29 cellular contexts compared by ENCODE assay signal in the genomic region with DNA sequence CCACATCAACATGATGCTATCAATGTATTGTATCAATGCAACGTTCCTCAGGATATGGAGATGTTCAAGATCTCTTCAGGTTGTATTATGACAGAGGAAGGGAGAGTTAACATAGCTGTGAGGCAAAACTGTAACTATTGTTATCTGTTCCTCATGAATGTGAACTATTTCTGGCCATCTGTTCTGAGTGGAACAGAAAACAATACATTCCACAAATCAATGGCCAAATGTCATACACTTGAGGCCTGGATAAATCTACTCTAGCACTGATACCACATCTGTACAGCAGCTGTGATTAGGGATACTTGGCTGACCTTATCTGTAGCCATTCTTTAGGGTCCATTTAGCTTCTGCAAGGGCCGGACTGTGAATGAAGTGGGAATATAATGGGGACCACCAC.
"Had no signal": no experiment of that assay in that cellular context is flagged by ENCODE, and none has a peak within 500 bp of the region (broad histone marks: within the 10 kb centered on the region; RNA-seq: fewer than 3 reads in every experiment).

No MANE protein-coding gene starts in this region.

- ATAC-seq: activated CD8-positive, alpha-beta T cell treated with anti-CD3 and anti-CD28 coated beads for 36 hours; activated T-cell treated with anti-CD3 and anti-CD28 coated beads, Interleukin-2, amount 50 U/mL, for 72 hours; activated T-helper 17 cell treated with anti-CD3 and anti-CD28 coated beads, Interleukin-2, amount 50 U/mL, for 72 hours; Panc1 had no signal

- H3K4me2 ChIP-seq: SK-N-SH had no signal

- H3K36me3 ChIP-seq: SJSA1 had no signal

- H3K9me3 ChIP-seq: SJSA1, SK-N-SH had no signal

- FAIRE-seq: TTC549 had no signal

- H3K4me3 Mint-ChIP-seq: activated CD4-positive, alpha-beta T cell treated with anti-CD3 and anti-CD28 coated beads, Interleukin-2, amount 10 ng/mL, durations not matched to agents 24 days and 14 days; activated CD8-positive, alpha-beta T cell treated with anti-CD3 and anti-CD28 coated beads for 36 hours; activated naive CD8-positive, alpha-beta T cell treated with anti-CD3 and anti-CD28 coated beads for 36 hours; activated T-cell treated with anti-CD3 and anti-CD28 coated beads, Interleukin-2, amount 50 U/mL, for 72 hours; activated T-helper 17 cell treated with anti-CD3 and anti-CD28 coated beads, Interleukin-2, amount 50 U/mL, for 72 hours; T-helper 1 cell treated with Interleukin-12 subunit alpha and Interleukin-12 subunit beta and Interleukin-4 antibody, amounts not matched to agents 30 μg/mL and 1 μg/mL, for 36 hours; T-helper 2 cell treated with Interferon-gamma antibody and Interleukin-4, amounts not matched to agents 5 μg/mL and 100 μg/mL, for 36 hours had no signal

- H3K27ac Mint-ChIP-seq: activated CD4-positive, alpha-beta T cell treated with anti-CD3 and anti-CD28 coated beads, Interleukin-2, amount 10 ng/mL, durations not matched to agents 24 days and 14 days; activated CD8-positive, alpha-beta T cell treated with anti-CD3 and anti-CD28 coated beads for 36 hours; activated naive CD8-positive, alpha-beta T cell treated with anti-CD3 and anti-CD28 coated beads for 36 hours; activated T-cell treated with anti-CD3 and anti-CD28 coated beads, Interleukin-2, amount 50 U/mL, for 72 hours; activated T-helper 17 cell treated with anti-CD3 and anti-CD28 coated beads, Interleukin-2, amount 50 U/mL, for 72 hours; T-helper 1 cell treated with Interleukin-12 subunit alpha and Interleukin-12 subunit beta and Interleukin-4 antibody, amounts not matched to agents 30 μg/mL and 1 μg/mL, for 36 hours; T-helper 2 cell treated with Interferon-gamma antibody and Interleukin-4, amounts not matched to agents 5 μg/mL and 100 μg/mL, for 36 hours had no signal

- DNase-seq: activated CD4-positive, alpha-beta T cell treated with anti-CD3 and anti-CD28 coated beads, Interleukin-2, amount 10 ng/mL, durations not matched to agents 24 days and 14 days; activated CD4-positive, alpha-beta T cell treated with anti-CD3 and anti-CD28 coated beads, Interleukin-2, amount 50 U/mL, for 4 hours; activated CD8-positive, alpha-beta T cell treated with anti-CD3 and anti-CD28 coated beads for 36 hours; activated effector memory CD4-positive, alpha-beta T cell treated with anti-CD3 and anti-CD28 coated beads, Interleukin-2, amount 50 U/mL, for 16 hours; activated naive CD4-positive, alpha-beta T cell; activated naive CD4-positive, alpha-beta T cell treated with anti-CD3 and anti-CD28 coated beads, Interleukin-2, amount 50 U/mL, for 16 hours; activated naive CD8-positive, alpha-beta T cell treated with anti-CD3 and anti-CD28 coated beads for 36 hours; activated T-cell treated with anti-CD3 and anti-CD28 coated beads, Interleukin-2, amount 50 U/mL, for 1 hour; activated T-cell treated with anti-CD3 and anti-CD28 coated beads, Interleukin-2, amount 50 U/mL, for 72 hours; amniotic stem cell; aorta; caudate nucleus; NCI-H1048; NCI-H1105 treated with DMSO at 0.1 percent for 48 hours; NCI-H1436; NCI-H1694; NCI-H1930; NCI-H2081 treated with DMSO at 0.1 percent for 48 hours; NCI-H345; NCI-H524 treated with DMSO at 0.1 percent for 48 hours; RPMI8226; SHP77 treated with DMSO at 0.1 percent for 48 hours; SK-N-SH had no signal

- H3K9me3 Mint-ChIP-seq: activated CD4-positive, alpha-beta T cell treated with anti-CD3 and anti-CD28 coated beads, Interleukin-2, amount 10 ng/mL, durations not matched to agents 24 days and 14 days; activated CD8-positive, alpha-beta T cell treated with anti-CD3 and anti-CD28 coated beads for 36 hours; activated naive CD8-positive, alpha-beta T cell treated with anti-CD3 and anti-CD28 coated beads for 36 hours; activated T-cell treated with anti-CD3 and anti-CD28 coated beads, Interleukin-2, amount 50 U/mL, for 72 hours; activated T-helper 17 cell treated with anti-CD3 and anti-CD28 coated beads, Interleukin-2, amount 50 U/mL, for 72 hours; T-helper 1 cell treated with Interleukin-12 subunit alpha and Interleukin-12 subunit beta and Interleukin-4 antibody, amounts not matched to agents 30 μg/mL and 1 μg/mL, for 36 hours; T-helper 2 cell treated with Interferon-gamma antibody and Interleukin-4, amounts not matched to agents 5 μg/mL and 100 μg/mL, for 36 hours had no signal

- H3K4me3 ChIP-seq: SJSA1 had no signal

- H3K27me3 ChIP-seq: SJSA1 had no signal

- H3K27ac ChIP-seq: SJSA1 had no signal

- H3K4me1 Mint-ChIP-seq: activated CD4-positive, alpha-beta T cell treated with anti-CD3 and anti-CD28 coated beads, Interleukin-2, amount 10 ng/mL, durations not matched to agents 24 days and 14 days; activated naive CD8-positive, alpha-beta T cell treated with anti-CD3 and anti-CD28 coated beads for 36 hours; activated T-helper 17 cell treated with anti-CD3 and anti-CD28 coated beads, Interleukin-2, amount 50 U/mL, for 72 hours had no signal

- H3K36me3 Mint-ChIP-seq: activated naive CD8-positive, alpha-beta T cell treated with anti-CD3 and anti-CD28 coated beads for 36 hours had no signal

- H3K9ac ChIP-seq: SK-N-SH had no signal
